Comparison of ENCODE assay signal across 31 cellular contexts in the genomic region with DNA sequence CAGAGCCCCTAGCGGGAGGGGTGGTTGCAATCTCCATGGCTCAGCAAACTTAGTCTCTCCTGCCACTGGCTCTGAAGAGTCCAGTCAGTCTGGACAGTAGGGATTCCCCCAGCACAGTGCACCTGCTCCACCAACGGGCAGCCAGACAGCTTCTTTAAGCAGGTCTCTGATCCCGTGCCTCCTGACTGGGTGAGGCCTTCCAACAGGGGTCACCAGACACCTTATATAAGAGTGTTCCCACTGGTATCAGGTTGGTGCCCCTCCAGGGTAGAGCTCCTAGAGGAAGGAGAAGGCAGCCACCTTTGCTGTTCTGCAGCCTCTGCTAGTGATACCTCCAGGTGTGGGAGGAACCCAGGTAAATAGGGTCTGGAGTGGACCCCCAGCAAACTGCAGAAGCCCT.
"Had no signal": no experiment of that assay in that cellular context is flagged by ENCODE, and none has a peak within 500 bp of the region (broad histone marks: within the 10 kb centered on the region; RNA-seq: fewer than 3 reads in every experiment).

No MANE protein-coding gene starts in this region.

- H3K9ac ChIP-seq: parathyroid adenoma had no signal

- H3K27ac Mint-ChIP-seq: effector memory CD8-positive, alpha-beta T cell; immature natural killer cell; mesothelial cell of epicardium; naive B cell; natural killer cell treated with Interleukin-12 subunit alpha and Interleukin-12 subunit beta and Interleukin-15 and Interleukin-18, amount 100 ng/mL, for 72 hours; progenitor cell of endocrine pancreas; stimulated activated naive CD8-positive, alpha-beta T cell treated with anti-CD3 and anti-CD28 coated beads, Interleukin-15, amount 100 ng/mL, for 72 hours had no signal

- H3K36me3 Mint-ChIP-seq: immature natural killer cell, naive B cell had no signal

- H3K79me2 ChIP-seq: parathyroid adenoma had no signal

- DNase-seq: dermis blood vessel endothelial cell; effector memory CD8-positive, alpha-beta T cell; gastrocnemius medialis; head of caudate nucleus; immature natural killer cell; islet precursor cell; kidney glomerular epithelial cell; left colon; left ventricle myocardium superior; mesenchymal stem cell; mucosa of descending colon; naive B cell; stimulated activated CD4-positive, alpha-beta T cell treated with anti-CD3 and anti-CD28 coated beads, Interleukin-12 subunit alpha, Interleukin-12 subunit beta, amount 100 ng/mL, for 4 hours; stimulated activated CD4-positive, alpha-beta T cell treated with anti-CD3 and anti-CD28 coated beads, Interleukin-1b, Interleukin-23, amount 100 ng/mL, for 48 hours; stimulated activated CD4-positive, alpha-beta T cell treated with anti-CD3 and anti-CD28 coated beads, Interleukin-4, amount 100 ng/mL, for 1 hour; stimulated activated CD8-positive, alpha-beta memory T cell treated with anti-CD3 and anti-CD28 coated beads, Interleukin-4, amount 100 ng/mL, for 48 hours; stimulated activated naive CD4-positive, alpha-beta T cell; stimulated activated naive CD8-positive, alpha-beta T cell treated with anti-CD3 and anti-CD28 coated beads, Interleukin-15, amount 100 ng/mL, for 72 hours; transverse colon had no signal

- H3K4me1 ChIP-seq: gastrocnemius medialis, parathyroid adenoma, suprapubic skin, transverse colon, vagina had no signal

- H2AFZ ChIP-seq: parathyroid adenoma had no signal

- H3K4me1 Mint-ChIP-seq: immature natural killer cell; naive B cell; neural crest cell; stimulated activated naive CD8-positive, alpha-beta T cell treated with anti-CD3 and anti-CD28 coated beads, Interleukin-15, amount 100 ng/mL, for 72 hours had no signal

- H3K27me3 ChIP-seq: gastrocnemius medialis, neutrophil, suprapubic skin, transverse colon, vagina had no signal

- H3K4me2 ChIP-seq: smooth muscle cell had no signal

- H3K27me3 Mint-ChIP-seq: effector memory CD8-positive, alpha-beta T cell; naive B cell; natural killer cell treated with Interleukin-12 subunit alpha and Interleukin-12 subunit beta and Interleukin-15 and Interleukin-18, amount 100 ng/mL, for 72 hours; progenitor cell of endocrine pancreas; stimulated activated naive CD8-positive, alpha-beta T cell treated with anti-CD3 and anti-CD28 coated beads, Interleukin-15, amount 100 ng/mL, for 72 hours had no signal

- H3K9me3 ChIP-seq: gastrocnemius medialis, neutrophil, suprapubic skin, transverse colon, vagina had no signal

- H3K27ac ChIP-seq: coronary artery, gastrocnemius medialis, neutrophil, parathyroid adenoma, suprapubic skin, transverse colon, vagina had no signal

- H3K36me3 ChIP-seq: gastrocnemius medialis, neutrophil, suprapubic skin, transverse colon, vagina had no signal

- H3K4me3 ChIP-seq: coronary artery, gastrocnemius medialis, lung, mucosa of descending colon, smooth muscle cell, suprapubic skin, transverse colon, vagina had no signal

- H3K4me3 Mint-ChIP-seq: effector memory CD8-positive, alpha-beta T cell; immature natural killer cell; mesothelial cell of epicardium; naive B cell; natural killer cell treated with Interleukin-12 subunit alpha and Interleukin-12 subunit beta and Interleukin-15 and Interleukin-18, amount 100 ng/mL, for 72 hours; neural crest cell; stimulated activated naive CD8-positive, alpha-beta T cell treated with anti-CD3 and anti-CD28 coated beads, Interleukin-15, amount 100 ng/mL, for 72 hours had no signal

- ATAC-seq: effector memory CD8-positive, alpha-beta T cell; gastrocnemius medialis; left colon; left ventricle myocardium superior; mucosa of descending colon; natural killer cell treated with Interleukin-12 subunit alpha and Interleukin-12 subunit beta and Interleukin-15 and Interleukin-18, amount 100 ng/mL, for 72 hours; sciatic nerve; stimulated activated naive CD8-positive, alpha-beta T cell treated with anti-CD3 and anti-CD28 coated beads, Interleukin-15, amount 100 ng/mL, for 72 hours had no signal
